ENCODE assay signal across 22 cellular contexts in genomic region chr1:232137066-232137465, GRCh38.
"Had no signal": no experiment of that assay in that cellular context is flagged by ENCODE, and none has a peak within 500 bp of the region (broad histone marks: within the 10 kb centered on the region; RNA-seq: fewer than 3 reads in every experiment).

No MANE protein-coding gene starts in this region.

- H3K27me3 ChIP-seq: adrenal gland, MG63 had no signal

- H3K4me1 Mint-ChIP-seq: T-cell had no signal

- H3K27ac Mint-ChIP-seq: activated CD8-positive, alpha-beta T cell treated with anti-CD3 and anti-CD28 coated beads for 36 hours; activated naive CD8-positive, alpha-beta T cell treated with anti-CD3 and anti-CD28 coated beads, Interleukin-2, amount 10 ng/mL, durations not matched to agents 7 days and 5 days; activated T-cell treated with anti-CD3 and anti-CD28 coated beads, Interleukin-2, amount 50 U/mL, for 72 hours; T-cell had no signal

- H3K27ac ChIP-seq: adrenal gland, VCaP had no signal

- ATAC-seq: activated CD4-positive, CD25-positive, alpha-beta regulatory T cell treated with anti-CD3 and anti-CD28 coated beads, Interleukin-2, amount 50 U/mL, for 24 hours; activated CD8-positive, alpha-beta T cell treated with anti-CD3 and anti-CD28 coated beads for 36 hours; activated T-cell treated with anti-CD3 and anti-CD28 coated beads, Interleukin-2, amount 50 U/mL, for 72 hours; T-cell had no signal

- H3K36me3 ChIP-seq: adrenal gland, MG63 had no signal

- H3K36me3 Mint-ChIP-seq: activated naive CD8-positive, alpha-beta T cell treated with anti-CD3 and anti-CD28 coated beads, Interleukin-2, amount 10 ng/mL, durations not matched to agents 7 days and 5 days; T-cell had no signal

- H3K9me3 ChIP-seq: adrenal gland had no signal

- H3K4me3 Mint-ChIP-seq: activated CD8-positive, alpha-beta T cell treated with anti-CD3 and anti-CD28 coated beads for 36 hours; activated naive CD8-positive, alpha-beta T cell treated with anti-CD3 and anti-CD28 coated beads, Interleukin-2, amount 10 ng/mL, durations not matched to agents 7 days and 5 days; activated T-cell treated with anti-CD3 and anti-CD28 coated beads, Interleukin-2, amount 50 U/mL, for 72 hours; T-cell had no signal

- H3K4me3 ChIP-seq: adrenal gland, MG63 had no signal

- DNase-seq: activated CD4-positive, alpha-beta T cell treated with anti-CD3 and anti-CD28 coated beads for 4 hours; activated CD8-positive, alpha-beta memory T cell treated with anti-CD3 and anti-CD28 coated beads, Interleukin-2, amount 50 U/mL, for 4 hours; activated CD8-positive, alpha-beta T cell treated with anti-CD3 and anti-CD28 coated beads for 36 hours; activated naive CD4-positive, alpha-beta T cell treated with anti-CD3 and anti-CD28 coated beads, Interleukin-2, amount 50 U/mL, for 16 hours; activated naive CD8-positive, alpha-beta T cell treated with anti-CD3 and anti-CD28 coated beads, Interleukin-2, amount 10 ng/mL, durations not matched to agents 7 days and 5 days; activated T-cell treated with anti-CD3 and anti-CD28 coated beads, Interleukin-2, amount 50 U/mL, for 72 hours; adrenal gland; anterior cingulate cortex; MG63; MV-4-11; NCI-H1092 treated with DMSO at 0.1 percent for 48 hours; NCI-H1417 treated with DMSO at 0.1 percent for 48 hours; NCI-H187; NCI-H2081; NCI-H446 treated with DMSO at 0.1 percent for 48 hours; NCI-H524 treated with DMSO at 0.1 percent for 48 hours; SIG-M5; T-cell; T-helper 2 cell; T1000 had no signal
